Comparison of ENCODE assay signal across 18 cellular contexts in the genomic region with DNA sequence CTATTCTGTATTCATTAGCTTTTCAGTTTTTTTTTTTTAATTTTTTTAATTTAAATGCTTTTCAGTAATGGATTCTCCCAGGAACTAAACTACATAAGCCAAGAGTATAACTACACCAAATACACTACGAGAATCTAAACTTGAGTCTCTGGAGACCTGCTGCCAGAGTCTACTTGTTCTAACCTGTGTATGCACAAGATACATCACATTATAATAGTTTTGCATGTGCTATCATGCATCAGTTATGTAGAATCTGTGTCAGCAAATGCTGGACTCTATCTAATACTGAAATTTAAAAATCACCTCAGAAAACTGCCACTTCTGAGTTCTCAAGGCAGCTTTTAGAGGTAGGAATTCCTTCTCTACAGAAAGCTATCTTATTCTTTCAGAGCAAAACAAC.
DNase-seq lines count a peak whose midpoint lies in the region; ATAC-seq and TF ChIP-seq lines count a peak whose summit lies in the region.
"Had no signal": no experiment of that assay in that cellular context is flagged by ENCODE, and none has a peak within 500 bp of the region (broad histone marks: within the 10 kb centered on the region; RNA-seq: fewer than 3 reads in every experiment).

No MANE protein-coding gene starts in this region.

- H3K36me3 ChIP-seq in GM23338 (ENCODE audit: insufficient read depth) (no peaks in the 10 kb centered on the region), RWPE2 (ENCODE audit: low read depth) (no peaks in the 10 kb centered on the region), aorta (ENCODE audit: control insufficient read depth in 1 of 2, insufficient read depth in 2 of 2, low read length in 1 of 2) (no peaks in the 10 kb centered on the region), tibial artery (no peaks in the 10 kb centered on the region)
- H3K36me3 ChIP-seq: BLaER1, HAP-1 had no signal

- H3K36me3 Mint-ChIP-seq in GM23338 (ENCODE audit: low read depth) = no peaks in the 10 kb centered on the region; the same call in 2 of the 3 replicates
- H3K36me3 Mint-ChIP-seq: CD4-positive, CD25-positive, alpha-beta regulatory T cell; CD8-positive, alpha-beta T cell had no signal

- no peak overlapping the region for H2AFZ ChIP-seq in GM23338
- H2AFZ ChIP-seq: GM23248 had no signal

- 0 out of 2 replicates have a peak overlapping the region, but pooled peaks have one; percentile 15 for H3K4me3 ChIP-seq in GM23338
- H3K4me3 ChIP-seq in RWPE2 (ENCODE audit: severe bottlenecking) = no peak overlapping the region
- H3K4me3 ChIP-seq in epithelial cell of esophagus (ENCODE audit: low read length) = no peak overlapping the region
- H3K4me3 ChIP-seq in aorta (ENCODE audit: low read length in 2 of 2) = no peak overlapping the region
- no peak overlapping the region for H3K4me3 ChIP-seq in tibial artery
- H3K4me3 ChIP-seq: BLaER1, GM23248, HAP-1 had no signal

- H3K27ac Mint-ChIP-seq in GM23338 = peak overlapping the region; percentile 87
- H3K27ac Mint-ChIP-seq: B cell; CD4-positive, CD25-positive, alpha-beta regulatory T cell; CD8-positive, alpha-beta T cell had no signal

- no peaks in the 10 kb centered on the region for H3K27me3 Mint-ChIP-seq in GM23338 (ENCODE audit: insufficient read depth, low read depth, poor library complexity)
- H3K27me3 Mint-ChIP-seq: B cell; CD4-positive, CD25-positive, alpha-beta regulatory T cell had no signal

- H4K20me1 ChIP-seq in GM23338 (replicated peaks; ENCODE audit: insufficient read depth) = no peaks in the 10 kb centered on the region
- H4K20me1 ChIP-seq: BLaER1 had no signal

- H3K4me1 Mint-ChIP-seq in GM23338 = peaks cover 30% of the 10 kb centered on the region
- H3K4me1 Mint-ChIP-seq: B cell; CD4-positive, CD25-positive, alpha-beta regulatory T cell had no signal

- H3K4me1 ChIP-seq in GM23338 (ENCODE audit: insufficient read depth) (peaks cover 38% of the 10 kb centered on the region), RWPE2 (ENCODE audit: insufficient read depth, poor library complexity, severe bottlenecking) (peaks cover 3% of the 10 kb centered on the region), foreskin keratinocyte (no peaks in the 10 kb centered on the region), aorta (ENCODE audit: control insufficient read depth in 1 of 2, insufficient read depth in 2 of 2, low read length in 2 of 2) (no peaks in the 10 kb centered on the region), tibial artery (no peaks in the 10 kb centered on the region)
- H3K4me1 ChIP-seq: BLaER1, Caco-2, HAP-1 had no signal

- no peaks in the 10 kb centered on the region for H3K27me3 ChIP-seq in GM23338 (ENCODE audit: insufficient read depth)
- no peaks in the 10 kb centered on the region for H3K27me3 ChIP-seq in RWPE2 (ENCODE audit: insufficient read depth, poor library complexity, severe bottlenecking)
- no peaks in the 10 kb centered on the region for H3K27me3 ChIP-seq in foreskin keratinocyte
- H3K27me3 ChIP-seq in aorta (ENCODE audit: control insufficient read depth in 1 of 2, insufficient read depth in 2 of 2, low read length in 1 of 2) = no peaks in the 10 kb centered on the region
- H3K27me3 ChIP-seq in tibial artery = no peaks in the 10 kb centered on the region
- H3K27me3 ChIP-seq: BLaER1 had no signal

- H3K9me3 ChIP-seq in RWPE2 (ENCODE audit: severe bottlenecking) (no peaks in the 10 kb centered on the region), aorta (ENCODE audit: control insufficient read depth, low read length) (peaks cover 2% of the 10 kb centered on the region), tibial artery (no peaks in the 10 kb centered on the region)
- H3K9me3 ChIP-seq: BLaER1, HAP-1 had no signal

- TF ChIP-seq CTCF in GM23338 (conservative IDR thresholded peaks at IDR 0.05; ENCODE audit: low read depth in 2 of 2) = no peak
- no peak for TF ChIP-seq CTCF in RWPE2 (IDR thresholded peaks at IDR 0.05; ENCODE audit: poor library complexity, severe bottlenecking)
- no peak for TF ChIP-seq CTCF in epithelial cell of esophagus (IDR thresholded peaks at IDR 0.05; ENCODE audit: insufficient read depth, low read depth, low read length, missing control alignments)
- no peak for TF ChIP-seq CTCF in foreskin keratinocyte (conservative IDR thresholded peaks at IDR 0.05)
- no peak for TF ChIP-seq CTCF in tibial artery (IDR thresholded peaks at IDR 0.05)

- H3K27ac ChIP-seq in GM23338 (ENCODE audit: low read depth) (peak overlapping the region; percentile 72), RWPE2 (ENCODE audit: poor library complexity, severe bottlenecking) (no peak overlapping the region), foreskin keratinocyte (no peak overlapping the region), aorta (ENCODE audit: low read depth in 1 of 2, low read length in 2 of 2) (no peak overlapping the region), caudate nucleus (ENCODE audit: low read depth, low read length) (no peak overlapping the region), tibial artery (no peak overlapping the region)
- H3K27ac ChIP-seq: 22Rv1, BLaER1, C4-2B, GM23248 had no signal

- intact Hi-C loops in aorta (cut with DNase I) (no loop called here), tibial artery (cut with DNase I; ENCODE audit: low total_unique reads) (loop anchor here (10.0 kb wide), 1 partner anchor 1223 kb away; no protein-coding TSS in a partner anchor)

- WGBS in aorta, 2 donors = 63 to 78% methylated on average over 1 of the region's 1 CpG

- H3K9me2 ChIP-seq in GM23338 (ENCODE audit: insufficient read depth) = no peaks in the 10 kb centered on the region

- H3K4me2 ChIP-seq in GM23338 = peak overlapping the region; percentile 61
- H3K4me2 ChIP-seq: BLaER1 had no signal

- H3F3A ChIP-seq in GM23338 (replicated peaks; ENCODE audit: low read depth) = no peaks in the 10 kb centered on the region

- H3K9me3 Mint-ChIP-seq in GM23338 = no peaks in the 10 kb centered on the region; the same call in 2 of the 3 replicates
- H3K9me3 Mint-ChIP-seq: CD8-positive, alpha-beta T cell had no signal

- ATAC-seq in GM23338 = no peak
- ATAC-seq in RWPE2 (ENCODE audit: low read depth) = peak; percentile 68; the same call in 2 of the 3 replicates
- ATAC-seq in foreskin keratinocyte = peak; percentile 50
- no peak for ATAC-seq in aorta (ENCODE audit: low FRiP score)
- ATAC-seq in HG03342 (IDR thresholded peaks at IDR 0.05; ENCODE audit: unreplicated experiment) = no peak
- ATAC-seq: CD8-positive, alpha-beta T cell had no signal

- H3K79me2 ChIP-seq in GM23338 (replicated peaks; ENCODE audit: insufficient read depth) = no peaks in the 10 kb centered on the region

- H3K4me3 Mint-ChIP-seq in GM23338 = no peak overlapping the region
- H3K4me3 Mint-ChIP-seq: B cell; CD4-positive, CD25-positive, alpha-beta regulatory T cell; CD8-positive, alpha-beta T cell had no signal

- DNase-seq in GM23338 (ENCODE audit: low spot score) (no peak), RWPE2 (ENCODE audit: low spot score) (no peak), epithelial cell of esophagus (ENCODE audit: low read depth) (peak; percentile 65), foreskin keratinocyte (peak in 1 of 2 donors; percentile 55), aorta (no peak), caudate nucleus (lab: John Stamatoyannopoulos, UW) (no peak), tibial artery (no peak)
- DNase-seq: Caco-2; CD4-positive, CD25-positive, alpha-beta regulatory T cell; CD8-positive, alpha-beta T cell; DND-41; GM23248 had no signal

TF ChIP-seq in GM23338, 12 proteins besides CTCF, POLR2A, EP300 and RAD21 (continues in another document):
- TF ChIP-seq JUNB (IDR thresholded peaks at IDR 0.05; ENCODE audit: unreplicated experiment) = no peak
- TF ChIP-seq, protein P1, sequence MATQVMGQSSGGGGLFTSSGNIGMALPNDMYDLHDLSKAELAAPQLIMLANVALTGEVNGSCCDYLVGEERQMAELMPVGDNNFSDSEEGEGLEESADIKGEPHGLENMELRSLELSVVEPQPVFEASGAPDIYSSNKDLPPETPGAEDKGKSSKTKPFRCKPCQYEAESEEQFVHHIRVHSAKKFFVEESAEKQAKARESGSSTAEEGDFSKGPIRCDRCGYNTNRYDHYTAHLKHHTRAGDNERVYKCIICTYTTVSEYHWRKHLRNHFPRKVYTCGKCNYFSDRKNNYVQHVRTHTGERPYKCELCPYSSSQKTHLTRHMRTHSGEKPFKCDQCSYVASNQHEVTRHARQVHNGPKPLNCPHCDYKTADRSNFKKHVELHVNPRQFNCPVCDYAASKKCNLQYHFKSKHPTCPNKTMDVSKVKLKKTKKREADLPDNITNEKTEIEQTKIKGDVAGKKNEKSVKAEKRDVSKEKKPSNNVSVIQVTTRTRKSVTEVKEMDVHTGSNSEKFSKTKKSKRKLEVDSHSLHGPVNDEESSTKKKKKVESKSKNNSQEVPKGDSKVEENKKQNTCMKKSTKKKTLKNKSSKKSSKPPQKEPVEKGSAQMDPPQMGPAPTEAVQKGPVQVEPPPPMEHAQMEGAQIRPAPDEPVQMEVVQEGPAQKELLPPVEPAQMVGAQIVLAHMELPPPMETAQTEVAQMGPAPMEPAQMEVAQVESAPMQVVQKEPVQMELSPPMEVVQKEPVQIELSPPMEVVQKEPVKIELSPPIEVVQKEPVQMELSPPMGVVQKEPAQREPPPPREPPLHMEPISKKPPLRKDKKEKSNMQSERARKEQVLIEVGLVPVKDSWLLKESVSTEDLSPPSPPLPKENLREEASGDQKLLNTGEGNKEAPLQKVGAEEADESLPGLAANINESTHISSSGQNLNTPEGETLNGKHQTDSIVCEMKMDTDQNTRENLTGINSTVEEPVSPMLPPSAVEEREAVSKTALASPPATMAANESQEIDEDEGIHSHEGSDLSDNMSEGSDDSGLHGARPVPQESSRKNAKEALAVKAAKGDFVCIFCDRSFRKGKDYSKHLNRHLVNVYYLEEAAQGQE (IDR thresholded peaks at IDR 0.05; ENCODE audit: unreplicated experiment) = no peak
- no peak for TF ChIP-seq EZH2 (IDR thresholded peaks at IDR 0.05; ENCODE audit: low read depth, unreplicated experiment)
- TF ChIP-seq ZNF114 (CRISPR knock-in tag; IDR thresholded peaks at IDR 0.05) = no peak
- TF ChIP-seq ZNF331 (CRISPR knock-in tag; IDR thresholded peaks at IDR 0.05; ENCODE audit: low read depth) = no peak
- TF ChIP-seq CREB1 (CRISPR knock-in tag; IDR thresholded peaks at IDR 0.05; ENCODE audit: low read depth) = no peak
- no peak for TF ChIP-seq NANOG (IDR thresholded peaks at IDR 0.05; ENCODE audit: borderline replicate concordance)
- TF ChIP-seq EZH2phosphoT487 (IDR thresholded peaks at IDR 0.05; ENCODE audit: unreplicated experiment) = no peak
- TF ChIP-seq, protein P2, sequence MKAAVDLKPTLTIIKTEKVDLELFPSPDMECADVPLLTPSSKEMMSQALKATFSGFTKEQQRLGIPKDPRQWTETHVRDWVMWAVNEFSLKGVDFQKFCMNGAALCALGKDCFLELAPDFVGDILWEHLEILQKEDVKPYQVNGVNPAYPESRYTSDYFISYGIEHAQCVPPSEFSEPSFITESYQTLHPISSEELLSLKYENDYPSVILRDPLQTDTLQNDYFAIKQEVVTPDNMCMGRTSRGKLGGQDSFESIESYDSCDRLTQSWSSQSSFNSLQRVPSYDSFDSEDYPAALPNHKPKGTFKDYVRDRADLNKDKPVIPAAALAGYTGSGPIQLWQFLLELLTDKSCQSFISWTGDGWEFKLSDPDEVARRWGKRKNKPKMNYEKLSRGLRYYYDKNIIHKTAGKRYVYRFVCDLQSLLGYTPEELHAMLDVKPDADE (IDR thresholded peaks at IDR 0.05) = no peak
- no peak for TF ChIP-seq POLR2AphosphoS5 (IDR thresholded peaks at IDR 0.05; ENCODE audit: low read depth)

Comparison
In these comparisons a context has a peak if more than half of its experiments do, and no peak if none do; other contexts are left out.
1. ATAC-seq: peak in RWPE2 (single experiment) and foreskin keratinocyte (single experiment); none in GM23338 (single experiment), aorta (single experiment) and HG03342 (single experiment).